1 cellular context compared by ENCODE assay signal in the genomic region with DNA sequence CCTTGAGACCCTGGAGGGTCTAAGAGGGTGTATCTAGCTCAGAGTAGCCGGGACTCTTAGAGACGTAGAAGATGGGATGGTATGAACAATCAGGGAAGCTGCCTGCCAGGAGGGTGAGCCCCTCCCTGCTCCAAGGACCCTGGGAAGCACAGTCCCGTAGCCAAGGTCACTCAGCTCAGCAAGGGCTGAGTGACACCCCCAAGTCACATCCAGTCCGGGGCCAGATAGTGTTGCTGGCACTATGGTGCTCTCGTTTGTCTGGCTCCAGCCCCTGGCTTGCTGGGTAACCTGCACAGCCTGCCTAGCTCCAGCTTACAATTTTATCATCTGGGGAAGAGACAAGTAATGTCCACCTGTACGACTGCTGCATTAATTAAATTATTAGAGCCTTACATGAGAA.
TF ChIP-seq lines count a peak whose summit lies in the region.

No MANE protein-coding gene starts in this region.

TF ChIP-seq in HepG2, 621 proteins besides CTCF, POLR2A, EP300 and RAD21 (continued from another document):
- TF ChIP-seq, protein P1, sequence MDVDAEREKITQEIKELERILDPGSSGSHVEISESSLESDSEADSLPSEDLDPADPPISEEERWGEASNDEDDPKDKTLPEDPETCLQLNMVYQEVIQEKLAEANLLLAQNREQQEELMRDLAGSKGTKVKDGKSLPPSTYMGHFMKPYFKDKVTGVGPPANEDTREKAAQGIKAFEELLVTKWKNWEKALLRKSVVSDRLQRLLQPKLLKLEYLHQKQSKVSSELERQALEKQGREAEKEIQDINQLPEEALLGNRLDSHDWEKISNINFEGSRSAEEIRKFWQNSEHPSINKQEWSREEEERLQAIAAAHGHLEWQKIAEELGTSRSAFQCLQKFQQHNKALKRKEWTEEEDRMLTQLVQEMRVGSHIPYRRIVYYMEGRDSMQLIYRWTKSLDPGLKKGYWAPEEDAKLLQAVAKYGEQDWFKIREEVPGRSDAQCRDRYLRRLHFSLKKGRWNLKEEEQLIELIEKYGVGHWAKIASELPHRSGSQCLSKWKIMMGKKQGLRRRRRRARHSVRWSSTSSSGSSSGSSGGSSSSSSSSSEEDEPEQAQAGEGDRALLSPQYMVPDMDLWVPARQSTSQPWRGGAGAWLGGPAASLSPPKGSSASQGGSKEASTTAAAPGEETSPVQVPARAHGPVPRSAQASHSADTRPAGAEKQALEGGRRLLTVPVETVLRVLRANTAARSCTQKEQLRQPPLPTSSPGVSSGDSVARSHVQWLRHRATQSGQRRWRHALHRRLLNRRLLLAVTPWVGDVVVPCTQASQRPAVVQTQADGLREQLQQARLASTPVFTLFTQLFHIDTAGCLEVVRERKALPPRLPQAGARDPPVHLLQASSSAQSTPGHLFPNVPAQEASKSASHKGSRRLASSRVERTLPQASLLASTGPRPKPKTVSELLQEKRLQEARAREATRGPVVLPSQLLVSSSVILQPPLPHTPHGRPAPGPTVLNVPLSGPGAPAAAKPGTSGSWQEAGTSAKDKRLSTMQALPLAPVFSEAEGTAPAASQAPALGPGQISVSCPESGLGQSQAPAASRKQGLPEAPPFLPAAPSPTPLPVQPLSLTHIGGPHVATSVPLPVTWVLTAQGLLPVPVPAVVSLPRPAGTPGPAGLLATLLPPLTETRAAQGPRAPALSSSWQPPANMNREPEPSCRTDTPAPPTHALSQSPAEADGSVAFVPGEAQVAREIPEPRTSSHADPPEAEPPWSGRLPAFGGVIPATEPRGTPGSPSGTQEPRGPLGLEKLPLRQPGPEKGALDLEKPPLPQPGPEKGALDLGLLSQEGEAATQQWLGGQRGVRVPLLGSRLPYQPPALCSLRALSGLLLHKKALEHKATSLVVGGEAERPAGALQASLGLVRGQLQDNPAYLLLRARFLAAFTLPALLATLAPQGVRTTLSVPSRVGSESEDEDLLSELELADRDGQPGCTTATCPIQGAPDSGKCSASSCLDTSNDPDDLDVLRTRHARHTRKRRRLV (CRISPR knock-in tag; IDR thresholded peaks at IDR 0.05), result no peak
- no peak for TF ChIP-seq GATAD2A (CRISPR knock-in tag; IDR thresholded peaks at IDR 0.05)
- TF ChIP-seq ZKSCAN1 (IDR thresholded peaks at IDR 0.05; ENCODE audit: low read length), result no peak
- TF ChIP-seq ZNF143 (CRISPR knock-in tag; IDR thresholded peaks at IDR 0.05), result no peak
- no peak for TF ChIP-seq ZNF577 (CRISPR knock-in tag; IDR thresholded peaks at IDR 0.05; ENCODE audit: borderline replicate concordance, low read depth)
- TF ChIP-seq ZNF180 (CRISPR knock-in tag; IDR thresholded peaks at IDR 0.05; ENCODE audit: borderline replicate concordance, low read depth), result no peak
- TF ChIP-seq, protein P2, sequence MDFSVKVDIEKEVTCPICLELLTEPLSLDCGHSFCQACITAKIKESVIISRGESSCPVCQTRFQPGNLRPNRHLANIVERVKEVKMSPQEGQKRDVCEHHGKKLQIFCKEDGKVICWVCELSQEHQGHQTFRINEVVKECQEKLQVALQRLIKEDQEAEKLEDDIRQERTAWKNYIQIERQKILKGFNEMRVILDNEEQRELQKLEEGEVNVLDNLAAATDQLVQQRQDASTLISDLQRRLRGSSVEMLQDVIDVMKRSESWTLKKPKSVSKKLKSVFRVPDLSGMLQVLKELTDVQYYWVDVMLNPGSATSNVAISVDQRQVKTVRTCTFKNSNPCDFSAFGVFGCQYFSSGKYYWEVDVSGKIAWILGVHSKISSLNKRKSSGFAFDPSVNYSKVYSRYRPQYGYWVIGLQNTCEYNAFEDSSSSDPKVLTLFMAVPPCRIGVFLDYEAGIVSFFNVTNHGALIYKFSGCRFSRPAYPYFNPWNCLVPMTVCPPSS (IDR thresholded peaks at IDR 0.05), result no peak
- TF ChIP-seq PCBP2 (optimal IDR thresholded peaks at IDR 0.05; ENCODE audit: low read depth, low read length, poor library complexity, severe bottlenecking), result no peak
- no peak for TF ChIP-seq ZNF430 (CRISPR knock-in tag; IDR thresholded peaks at IDR 0.05)
